ENCODE assay signal across 10 cellular contexts in genomic region chr12:69161835-69162234, GRCh38.
DNase-seq lines count a peak whose midpoint lies in the region; ATAC-seq and TF ChIP-seq lines count a peak whose summit lies in the region.
"Had no signal": no experiment of that assay in that cellular context is flagged by ENCODE, and none has a peak within 500 bp of the region (broad histone marks: within the 10 kb centered on the region; RNA-seq: fewer than 3 reads in every experiment).

No MANE protein-coding gene starts in this region.

- H3K36me3 ChIP-seq in MG63 (no peaks in the 10 kb centered on the region), left lung (no peaks in the 10 kb centered on the region)
- H3K36me3 ChIP-seq: BLaER1 treated with 17β-estradiol and CSF1 and Interleukin-3, amounts not matched to agents 10 nM and 100 nM; SJCRH30 had no signal

- H3K9me3 Mint-ChIP-seq in activated CD4-positive, alpha-beta T cell treated with anti-CD3 and anti-CD28 coated beads for 36 hours (ENCODE audit: low read depth) = no peaks in the 10 kb centered on the region
- no peaks in the 10 kb centered on the region for H3K9me3 Mint-ChIP-seq in activated CD4-positive, alpha-beta T cell treated with anti-CD3 and anti-CD28 coated beads, Interleukin-2, amount 10 ng/mL, durations not matched to agents 7 days and 5 days

- no peak overlapping the region for H3K27ac ChIP-seq in left lung
- H3K27ac ChIP-seq: BLaER1 treated with 17β-estradiol and CSF1 and Interleukin-3, amounts not matched to agents 10 nM and 100 nM; SJCRH30 had no signal

- no peaks in the 10 kb centered on the region for H3K27me3 Mint-ChIP-seq in activated CD4-positive, alpha-beta T cell treated with anti-CD3 and anti-CD28 coated beads for 36 hours
- no peaks in the 10 kb centered on the region for H3K27me3 Mint-ChIP-seq in activated CD4-positive, alpha-beta T cell treated with anti-CD3 and anti-CD28 coated beads, Interleukin-2, amount 10 ng/mL, durations not matched to agents 7 days and 5 days

- no peak overlapping the region for H3K4me3 Mint-ChIP-seq in activated CD4-positive, alpha-beta T cell treated with anti-CD3 and anti-CD28 coated beads for 36 hours
- no peak overlapping the region for H3K4me3 Mint-ChIP-seq in activated CD4-positive, alpha-beta T cell treated with anti-CD3 and anti-CD28 coated beads, Interleukin-2, amount 10 ng/mL, durations not matched to agents 7 days and 5 days

- CTCF ChIA-PET in activated CD4-positive, alpha-beta T cell treated with anti-CD3 and anti-CD28 coated beads for 36 hours (lab: Charles Lee) = interaction anchor here (0.6 to 1.0 kb wide), 6 partner anchors 10 to 196 kb away, joined by 3 to 6 read pairs (median 4); no protein-coding TSS in a partner anchor
- CTCF ChIA-PET in activated CD4-positive, alpha-beta T cell treated with anti-CD3 and anti-CD28 coated beads, Interleukin-2, amount 10 ng/mL, durations not matched to agents 7 days and 5 days (lab: Charles Lee) = interaction anchor here (0.6 to 1.2 kb wide), 3 partner anchors 73 to 122 kb away, joined by 3 to 4 read pairs (median 3); no protein-coding TSS in a partner anchor

- H3K27me3 ChIP-seq in MG63 (no peaks in the 10 kb centered on the region), left lung (no peaks in the 10 kb centered on the region)
- H3K27me3 ChIP-seq: BLaER1 treated with 17β-estradiol and CSF1 and Interleukin-3, amounts not matched to agents 10 nM and 100 nM had no signal

- H3K4me1 Mint-ChIP-seq in activated CD4-positive, alpha-beta T cell treated with anti-CD3 and anti-CD28 coated beads for 36 hours = peaks cover 31% of the 10 kb centered on the region
- peaks cover 24% of the 10 kb centered on the region for H3K4me1 Mint-ChIP-seq in activated CD4-positive, alpha-beta T cell treated with anti-CD3 and anti-CD28 coated beads, Interleukin-2, amount 10 ng/mL, durations not matched to agents 7 days and 5 days

- H3K9me3 ChIP-seq in MG63 = no peaks in the 10 kb centered on the region
- H3K9me3 ChIP-seq in left lung = no peaks in the 10 kb centered on the region
- H3K9me3 ChIP-seq: SJCRH30 had no signal

- TF ChIP-seq CTCF in left lung (IDR thresholded peaks at IDR 0.05) = no peak

- peaks cover 4 to 6% of the 10 kb centered on the region in 2 donors for H3K4me1 ChIP-seq in left lung
- H3K4me1 ChIP-seq: SJCRH30 had no signal

- no peak overlapping the region for H3K27ac Mint-ChIP-seq in activated CD4-positive, alpha-beta T cell treated with anti-CD3 and anti-CD28 coated beads for 36 hours
- H3K27ac Mint-ChIP-seq in activated CD4-positive, alpha-beta T cell treated with anti-CD3 and anti-CD28 coated beads, Interleukin-2, amount 10 ng/mL, durations not matched to agents 7 days and 5 days = no peak overlapping the region

- DNase-seq in activated CD4-positive, alpha-beta T cell treated with anti-CD3 and anti-CD28 coated beads for 36 hours = peak; percentile 82
- no peak for DNase-seq in activated CD4-positive, alpha-beta T cell treated with anti-CD3 and anti-CD28 coated beads for 1 hour
- peak; percentile 57 for DNase-seq in activated CD4-positive, alpha-beta T cell treated with anti-CD3 and anti-CD28 coated beads, Interleukin-2, amount 10 ng/mL, durations not matched to agents 7 days and 5 days
- DNase-seq in stimulated activated CD4-positive, alpha-beta T cell treated with anti-CD3 and anti-CD28 coated beads, Interleukin-1b, Interleukin-23, amount 100 ng/mL, for 48 hours = peak; percentile 69
- DNase-seq in MG63 (no peak), NCI-H82 (lab: John Stamatoyannopoulos, UW) (no peak), left lung (no peak)

- ATAC-seq in activated CD4-positive, alpha-beta T cell treated with anti-CD3 and anti-CD28 coated beads for 36 hours = peak; percentile 91
- ATAC-seq in HG03342 (IDR thresholded peaks at IDR 0.05; ENCODE audit: unreplicated experiment) (peak; percentile 71), left lung (no peak)

- intact Hi-C loops in activated CD4-positive, alpha-beta T cell treated with anti-CD3 and anti-CD28 coated beads for 36 hours (cut with DNase I, micrococcal nuclease) = loop anchor here in 1 of 2 experiments (1.0 kb wide), 1 partner anchor 78 kb away; no protein-coding TSS in a partner anchor
- intact Hi-C loops in left lung (cut with DNase I) = no loop called here

- POLR2A ChIA-PET in activated CD4-positive, alpha-beta T cell treated with anti-CD3 and anti-CD28 coated beads for 36 hours (lab: Charles Lee) = no interaction called here
- POLR2A ChIA-PET in activated CD4-positive, alpha-beta T cell treated with anti-CD3 and anti-CD28 coated beads, Interleukin-2, amount 10 ng/mL, durations not matched to agents 7 days and 5 days (lab: Charles Lee) = no interaction called here

- no peaks in the 10 kb centered on the region for H3K36me3 Mint-ChIP-seq in activated CD4-positive, alpha-beta T cell treated with anti-CD3 and anti-CD28 coated beads for 36 hours (ENCODE audit: low read depth)
- H3K36me3 Mint-ChIP-seq in activated CD4-positive, alpha-beta T cell treated with anti-CD3 and anti-CD28 coated beads, Interleukin-2, amount 10 ng/mL, durations not matched to agents 7 days and 5 days (ENCODE audit: low read depth) = no peaks in the 10 kb centered on the region

- H3K4me3 ChIP-seq in MG63 (no peak overlapping the region), left lung (no peak overlapping the region)
- H3K4me3 ChIP-seq: BLaER1 treated with 17β-estradiol and CSF1 and Interleukin-3, amounts not matched to agents 10 nM and 100 nM; SJCRH30 had no signal

Comparison
In these comparisons a context has a peak if more than half of its experiments do, and no peak if none do; other contexts are left out.
1. DNase-seq: peak in activated CD4-positive, alpha-beta T cell treated with anti-CD3 and anti-CD28 coated beads for 36 hours (single experiment), activated CD4-positive, alpha-beta T cell treated with anti-CD3 and anti-CD28 coated beads, Interleukin-2, amount 10 ng/mL, durations not matched to agents 7 days and 5 days (single experiment) and stimulated activated CD4-positive, alpha-beta T cell treated with anti-CD3 and anti-CD28 coated beads, Interleukin-1b, Interleukin-23, amount 100 ng/mL, for 48 hours (single experiment); none in activated CD4-positive, alpha-beta T cell treated with anti-CD3 and anti-CD28 coated beads for 1 hour (single experiment), MG63 (single experiment), NCI-H82 (single experiment) and left lung (0 of 2).